30 cellular contexts compared by ENCODE assay signal in the genomic region with DNA sequence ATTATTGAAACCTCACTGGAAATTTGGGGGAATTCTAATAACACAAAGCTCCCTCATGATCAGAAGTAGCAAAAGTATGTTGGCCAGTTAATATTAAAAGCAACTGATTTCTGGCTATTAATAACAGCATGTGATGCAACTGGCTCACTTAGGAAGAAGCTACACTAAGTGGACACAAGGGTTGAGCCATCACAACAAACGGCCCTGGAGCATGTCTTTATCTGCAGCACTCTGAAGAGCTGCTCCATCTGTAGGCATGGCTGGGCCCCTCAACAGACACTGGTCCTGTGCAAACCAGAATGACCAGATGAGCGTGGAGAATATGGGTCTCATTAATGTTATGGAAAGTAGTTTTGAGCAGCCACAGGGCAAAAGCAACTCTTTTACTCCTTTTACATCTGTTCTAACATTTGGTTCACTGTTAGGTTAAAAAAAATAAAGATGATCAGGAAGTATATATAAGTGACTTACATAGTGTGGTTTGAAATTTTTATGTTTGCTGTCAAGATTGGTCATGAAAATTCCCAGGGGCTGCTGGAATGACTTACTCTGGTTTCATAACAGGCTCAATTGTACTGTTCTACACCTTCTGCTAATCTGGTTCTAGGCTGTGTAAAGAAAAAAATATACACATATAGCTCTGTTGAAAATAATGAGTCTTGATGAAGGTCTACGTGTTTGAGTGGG. TPM values are rescaled to one million over a fixed set of nuclear protein-coding genes. Genes with fewer than 3 reads are reported as not detected.
DNase-seq lines count a peak whose midpoint lies in the region; ATAC-seq and TF ChIP-seq lines count a peak whose summit lies in the region.
"Had no signal": no experiment of that assay in that cellular context is flagged by ENCODE, and none has a peak within 500 bp of the region (broad histone marks: within the 10 kb centered on the region; RNA-seq: fewer than 3 reads in every experiment).

No MANE protein-coding gene starts in this region.

- H3K36me3 ChIP-seq in GM23338 (ENCODE audit: insufficient read depth) = no peaks in the 10 kb centered on the region
- H3K36me3 ChIP-seq: breast epithelium had no signal

- no peak overlapping the region for H3K4me2 ChIP-seq in GM23338
- H3K4me2 ChIP-seq: hepatocyte, KMS-11 had no signal

- no peak for TF ChIP-seq CTCF in GM23338 (conservative IDR thresholded peaks at IDR 0.05; ENCODE audit: low read depth in 2 of 2)

- no peaks in the 10 kb centered on the region for H3K4me1 ChIP-seq in GM23338 (ENCODE audit: insufficient read depth)
- H3K4me1 ChIP-seq: breast epithelium, spleen, tibial artery had no signal

- intact Hi-C loops in activated T-helper 1 cell treated with anti-CD3 and anti-CD28 coated beads, Interleukin-12 subunit alpha, Interleukin-12 subunit beta, Interleukin-2, Interleukin-4 antibody, amounts not matched to agents 30 ng/mL and 10 ng/mL and 1 ng/mL, durations not matched to agents 14 hours and 24 hours and 36 hours (cut with micrococcal nuclease) = loop anchor here (1.0 to 2.0 kb wide), 2 partner anchors 13 to 65 kb away; no protein-coding TSS in a partner anchor

- H3K27ac ChIP-seq in GM23338 (ENCODE audit: low read depth) = no peak overlapping the region
- H3K27ac ChIP-seq: breast epithelium, C4-2B, hepatocyte, KMS-11, spleen, tibial artery had no signal

- no peaks in the 10 kb centered on the region for H3K27me3 ChIP-seq in GM23338 (ENCODE audit: insufficient read depth)
- H3K27me3 ChIP-seq: breast epithelium, hepatocyte, spleen, tibial artery had no signal

- H4K20me1 ChIP-seq in GM23338 (replicated peaks; ENCODE audit: insufficient read depth) = no peaks in the 10 kb centered on the region; the same call in 1 of the 2 replicates

- peaks cover 0 to 11% of the 10 kb centered on the region in 2 donors for H3K36me3 Mint-ChIP-seq in activated naive CD4-positive, alpha-beta T cell treated with anti-CD3 and anti-CD28 coated beads, Interleukin-2, amount 50 U/mL, for 72 hours
- no peaks in the 10 kb centered on the region for H3K36me3 Mint-ChIP-seq in activated naive CD4-positive, alpha-beta T cell treated with anti-CD3 and anti-CD28 coated beads, Interleukin-2, amount 10 ng/mL, durations not matched to agents 7 days and 5 days
- H3K36me3 Mint-ChIP-seq in GM23338 (ENCODE audit: low read depth) = no peaks in the 10 kb centered on the region
- peaks cover 9% of the 10 kb centered on the region for H3K36me3 Mint-ChIP-seq in activated T-helper 1 cell treated with anti-CD3 and anti-CD28 coated beads, Interleukin-12 subunit alpha, Interleukin-12 subunit beta, Interleukin-2, Interleukin-4 antibody, amounts not matched to agents 30 ng/mL and 10 ng/mL and 1 ng/mL, durations not matched to agents 14 hours and 24 hours and 36 hours (ENCODE audit: low read depth)
- H3K36me3 Mint-ChIP-seq in stimulated activated naive B cell treated with anti-CD40 and anti-IgM and Interleukin-4, amounts not matched to agents 10 μg/mL and 1 μg/mL and 100 μg/mL, for 72 hours = peaks cover 22 to 23% of the 10 kb centered on the region in 2 donors

- no peaks in the 10 kb centered on the region for H3K79me2 ChIP-seq in GM23338 (replicated peaks; ENCODE audit: insufficient read depth)
- H3K79me2 ChIP-seq: hepatocyte had no signal

- H3K4me1 Mint-ChIP-seq in activated naive CD4-positive, alpha-beta T cell treated with anti-CD3 and anti-CD28 coated beads, Interleukin-2, amount 10 ng/mL, durations not matched to agents 7 days and 5 days = no peaks in the 10 kb centered on the region
- H3K4me1 Mint-ChIP-seq in GM23338 = peaks cover 10% of the 10 kb centered on the region
- H3K4me1 Mint-ChIP-seq in activated T-helper 1 cell treated with anti-CD3 and anti-CD28 coated beads, Interleukin-12 subunit alpha, Interleukin-12 subunit beta, Interleukin-2, Interleukin-4 antibody, amounts not matched to agents 30 ng/mL and 10 ng/mL and 1 ng/mL, durations not matched to agents 14 hours and 24 hours and 36 hours (ENCODE audit: low read depth) = peaks cover 35% of the 10 kb centered on the region
- peaks cover 11 to 18% of the 10 kb centered on the region in 2 donors for H3K4me1 Mint-ChIP-seq in stimulated activated naive B cell treated with anti-CD40 and anti-IgM and Interleukin-4, amounts not matched to agents 10 μg/mL and 1 μg/mL and 100 μg/mL, for 72 hours
- H3K4me1 Mint-ChIP-seq: mesothelial cell of epicardium had no signal

- DNase-seq in activated naive CD4-positive, alpha-beta T cell treated with anti-CD3 and anti-CD28 coated beads, Interleukin-2, amount 50 U/mL, for 72 hours (ENCODE audit: low spot score in 2 of 2) = no peak
- DNase-seq in activated naive CD4-positive, alpha-beta T cell treated with anti-CD3 and anti-CD28 coated beads, Interleukin-2, amount 10 ng/mL, durations not matched to agents 7 days and 5 days = no peak
- no peak for DNase-seq in GM23338 (ENCODE audit: low spot score)
- DNase-seq in activated T-helper 1 cell treated with anti-CD3 and anti-CD28 coated beads, Interleukin-12 subunit alpha, Interleukin-12 subunit beta, Interleukin-2, Interleukin-4 antibody, amounts not matched to agents 30 ng/mL and 10 ng/mL and 1 ng/mL, durations not matched to agents 14 hours and 24 hours and 36 hours (ENCODE audit: low spot score) = no peak
- no peak for DNase-seq in stimulated activated naive B cell treated with anti-CD40 and anti-IgM and Interleukin-4, amounts not matched to agents 10 μg/mL and 1 μg/mL and 100 μg/mL, for 72 hours
- no peak for DNase-seq in SIG-M5 (lab: John Stamatoyannopoulos, UW)
- DNase-seq: activated CD8-positive, alpha-beta memory T cell treated with anti-CD3 and anti-CD28 coated beads, Interleukin-2, amount 10 ng/mL, durations not matched to agents 7 days and 5 days; activated gamma-delta T cell; amygdala; effector memory CD8-positive, alpha-beta T cell; EL; naive thymus-derived CD8-positive, alpha-beta T cell; NCI-H1417 treated with DMSO at 0.1 percent for 48 hours; NCI-H2081 treated with DMSO at 0.1 percent for 48 hours; NCI-H446; occipital lobe; OCI-M1; SHP77; spleen; stimulated activated CD4-positive, alpha-beta T cell treated with anti-CD3 and anti-CD28 coated beads, Interleukin-4, amount 100 ng/mL, for 1 hour; stimulated activated naive CD4-positive, alpha-beta T cell treated with Interleukin-2 at 50 U/mL for 16 hours; T-cell; tibial artery had no signal

- H3K9me3 Mint-ChIP-seq in activated naive CD4-positive, alpha-beta T cell treated with anti-CD3 and anti-CD28 coated beads, Interleukin-2, amount 50 U/mL, for 72 hours = no peaks in the 10 kb centered on the region
- no peaks in the 10 kb centered on the region for H3K9me3 Mint-ChIP-seq in activated naive CD4-positive, alpha-beta T cell treated with anti-CD3 and anti-CD28 coated beads, Interleukin-2, amount 10 ng/mL, durations not matched to agents 7 days and 5 days
- H3K9me3 Mint-ChIP-seq in GM23338 = no peaks in the 10 kb centered on the region
- no peaks in the 10 kb centered on the region for H3K9me3 Mint-ChIP-seq in activated T-helper 1 cell treated with anti-CD3 and anti-CD28 coated beads, Interleukin-12 subunit alpha, Interleukin-12 subunit beta, Interleukin-2, Interleukin-4 antibody, amounts not matched to agents 30 ng/mL and 10 ng/mL and 1 ng/mL, durations not matched to agents 14 hours and 24 hours and 36 hours
- no peaks in the 10 kb centered on the region for H3K9me3 Mint-ChIP-seq in stimulated activated naive B cell treated with anti-CD40 and anti-IgM and Interleukin-4, amounts not matched to agents 10 μg/mL and 1 μg/mL and 100 μg/mL, for 72 hours
- H3K9me3 Mint-ChIP-seq: effector memory CD8-positive, alpha-beta T cell; mesothelial cell of epicardium; naive thymus-derived CD8-positive, alpha-beta T cell; T-cell had no signal

- H3K27ac Mint-ChIP-seq in activated naive CD4-positive, alpha-beta T cell treated with anti-CD3 and anti-CD28 coated beads, Interleukin-2, amount 50 U/mL, for 72 hours = peak overlapping the region in 1 of 2 donors; percentile 41
- no peak overlapping the region for H3K27ac Mint-ChIP-seq in activated naive CD4-positive, alpha-beta T cell treated with anti-CD3 and anti-CD28 coated beads, Interleukin-2, amount 10 ng/mL, durations not matched to agents 7 days and 5 days
- H3K27ac Mint-ChIP-seq in GM23338 = peak overlapping the region; percentile 15; the same call in 1 of the 2 replicates
- peak overlapping the region; percentile 55 for H3K27ac Mint-ChIP-seq in activated T-helper 1 cell treated with anti-CD3 and anti-CD28 coated beads, Interleukin-12 subunit alpha, Interleukin-12 subunit beta, Interleukin-2, Interleukin-4 antibody, amounts not matched to agents 30 ng/mL and 10 ng/mL and 1 ng/mL, durations not matched to agents 14 hours and 24 hours and 36 hours
- H3K27ac Mint-ChIP-seq in stimulated activated naive B cell treated with anti-CD40 and anti-IgM and Interleukin-4, amounts not matched to agents 10 μg/mL and 1 μg/mL and 100 μg/mL, for 72 hours = peak overlapping the region; percentile 53
- H3K27ac Mint-ChIP-seq: activated CD8-positive, alpha-beta memory T cell treated with anti-CD3 and anti-CD28 coated beads, Interleukin-2, amount 10 ng/mL, durations not matched to agents 7 days and 5 days; effector memory CD8-positive, alpha-beta T cell; mesothelial cell of epicardium; T-cell had no signal

- peak; percentile 51 to 72 for ATAC-seq in activated naive CD4-positive, alpha-beta T cell treated with anti-CD3 and anti-CD28 coated beads, Interleukin-2, amount 50 U/mL, for 72 hours
- ATAC-seq in GM23338 (no peak), GM19395 (IDR thresholded peaks at IDR 0.05; ENCODE audit: unreplicated experiment) (no peak)
- peak; percentile 56 to 84 for ATAC-seq in stimulated activated naive B cell treated with anti-CD40 and anti-IgM and Interleukin-4, amounts not matched to agents 10 μg/mL and 1 μg/mL and 100 μg/mL, for 72 hours (replicated peaks)
- ATAC-seq: activated CD8-positive, alpha-beta memory T cell treated with anti-CD3 and anti-CD28 coated beads, Interleukin-2, amount 10 ng/mL, durations not matched to agents 7 days and 5 days; effector memory CD8-positive, alpha-beta T cell; naive thymus-derived CD8-positive, alpha-beta T cell; T-cell had no signal

- H3F3A ChIP-seq in GM23338 (replicated peaks; ENCODE audit: low read depth) = no peaks in the 10 kb centered on the region

- CTCF ChIA-PET in activated naive CD4-positive, alpha-beta T cell treated with anti-CD3 and anti-CD28 coated beads, Interleukin-2, amount 10 ng/mL, durations not matched to agents 7 days and 5 days (lab: Charles Lee) = interaction anchor here (1.2 kb wide), 1 partner anchor 10 kb away, joined by 6 read pairs; no protein-coding TSS in a partner anchor

- H3K4me3 ChIP-seq in GM23338 = no peak overlapping the region
- H3K4me3 ChIP-seq: breast epithelium, hepatocyte, spleen, tibial artery had no signal

- H2AFZ ChIP-seq in GM23338 = no peak overlapping the region
- H2AFZ ChIP-seq: hepatocyte had no signal

- no peak overlapping the region for H3K4me3 Mint-ChIP-seq in activated naive CD4-positive, alpha-beta T cell treated with anti-CD3 and anti-CD28 coated beads, Interleukin-2, amount 10 ng/mL, durations not matched to agents 7 days and 5 days
- H3K4me3 Mint-ChIP-seq in GM23338 = no peak overlapping the region
- no peak overlapping the region for H3K4me3 Mint-ChIP-seq in activated T-helper 1 cell treated with anti-CD3 and anti-CD28 coated beads, Interleukin-12 subunit alpha, Interleukin-12 subunit beta, Interleukin-2, Interleukin-4 antibody, amounts not matched to agents 30 ng/mL and 10 ng/mL and 1 ng/mL, durations not matched to agents 14 hours and 24 hours and 36 hours
- H3K4me3 Mint-ChIP-seq in stimulated activated naive B cell treated with anti-CD40 and anti-IgM and Interleukin-4, amounts not matched to agents 10 μg/mL and 1 μg/mL and 100 μg/mL, for 72 hours = no peak overlapping the region
- H3K4me3 Mint-ChIP-seq: activated CD8-positive, alpha-beta memory T cell treated with anti-CD3 and anti-CD28 coated beads, Interleukin-2, amount 10 ng/mL, durations not matched to agents 7 days and 5 days; effector memory CD8-positive, alpha-beta T cell; mesothelial cell of epicardium; naive thymus-derived CD8-positive, alpha-beta T cell; T-cell had no signal

- no peaks in the 10 kb centered on the region for H3K9me2 ChIP-seq in GM23338 (ENCODE audit: insufficient read depth)

- H3K27me3 Mint-ChIP-seq in activated naive CD4-positive, alpha-beta T cell treated with anti-CD3 and anti-CD28 coated beads, Interleukin-2, amount 10 ng/mL, durations not matched to agents 7 days and 5 days = no peaks in the 10 kb centered on the region
- H3K27me3 Mint-ChIP-seq in GM23338 (ENCODE audit: insufficient read depth, low read depth, poor library complexity) = peaks cover 3% of the 10 kb centered on the region
- H3K27me3 Mint-ChIP-seq in activated T-helper 1 cell treated with anti-CD3 and anti-CD28 coated beads, Interleukin-12 subunit alpha, Interleukin-12 subunit beta, Interleukin-2, Interleukin-4 antibody, amounts not matched to agents 30 ng/mL and 10 ng/mL and 1 ng/mL, durations not matched to agents 14 hours and 24 hours and 36 hours (ENCODE audit: insufficient read depth) = no peaks in the 10 kb centered on the region
- no peaks in the 10 kb centered on the region for H3K27me3 Mint-ChIP-seq in stimulated activated naive B cell treated with anti-CD40 and anti-IgM and Interleukin-4, amounts not matched to agents 10 μg/mL and 1 μg/mL and 100 μg/mL, for 72 hours
- H3K27me3 Mint-ChIP-seq: activated CD8-positive, alpha-beta memory T cell treated with anti-CD3 and anti-CD28 coated beads, Interleukin-2, amount 10 ng/mL, durations not matched to agents 7 days and 5 days; effector memory CD8-positive, alpha-beta T cell; naive thymus-derived CD8-positive, alpha-beta T cell; T-cell had no signal

RNA-seq across cellular contexts. Expression of a gene that starts 58.0 kb away (rescaled TPM):
- total RNA-seq in activated naive CD4-positive, alpha-beta T cell treated with anti-CD3 and anti-CD28 coated beads, Interleukin-2, amount 50 U/mL, for 72 hours = 1 to 10 TPM in 1 of 2 donors, under 1 TPM in 1; 0.41 to 7.0 TPM
- total RNA-seq in GM23338 (2014; rRNA removed; shearing (Covaris generic)) = 1.2 and 2.2 TPM in 2 replicates
- 0.55 and 0.61 TPM in 2 replicates for polyA plus RNA-seq in GM23338 (2016; fragmentation: Nextera tagmentation; extraction: Ambion mirVana)
- 30.1 and 32.3 TPM in 2 replicates for total RNA-seq in activated T-helper 1 cell treated with anti-CD3 and anti-CD28 coated beads, Interleukin-12 subunit alpha, Interleukin-12 subunit beta, Interleukin-2, Interleukin-4 antibody, amounts not matched to agents 30 ng/mL and 10 ng/mL and 1 ng/mL, durations not matched to agents 14 hours and 24 hours and 36 hours
- total RNA-seq: HT1080; mesothelial cell of epicardium; naive thymus-derived CD8-positive, alpha-beta T cell; T-cell had no signal
- polyA plus RNA-seq: naive thymus-derived CD8-positive, alpha-beta T cell had no signal

Comparison
In these comparisons a context has a peak if more than half of its experiments do, and no peak if none do; other contexts are left out.
1. ATAC-seq: peak in activated naive CD4-positive, alpha-beta T cell treated with anti-CD3 and anti-CD28 coated beads, Interleukin-2, amount 50 U/mL, for 72 hours (2 of 2) and stimulated activated naive B cell treated with anti-CD40 and anti-IgM and Interleukin-4, amounts not matched to agents 10 μg/mL and 1 μg/mL and 100 μg/mL, for 72 hours (2 of 2); none in GM23338 (single experiment) and GM19395 (single experiment).